Comparison of ENCODE assay signal across 3 cellular contexts in genomic region chr9:26166537-26166936, GRCh38.
TF ChIP-seq lines count a peak whose summit lies in the region.

No MANE protein-coding gene starts in this region.

TF ChIP-seq in A549, 52 proteins besides CTCF, POLR2A, EP300 and RAD21:
- TF ChIP-seq, protein P1, sequence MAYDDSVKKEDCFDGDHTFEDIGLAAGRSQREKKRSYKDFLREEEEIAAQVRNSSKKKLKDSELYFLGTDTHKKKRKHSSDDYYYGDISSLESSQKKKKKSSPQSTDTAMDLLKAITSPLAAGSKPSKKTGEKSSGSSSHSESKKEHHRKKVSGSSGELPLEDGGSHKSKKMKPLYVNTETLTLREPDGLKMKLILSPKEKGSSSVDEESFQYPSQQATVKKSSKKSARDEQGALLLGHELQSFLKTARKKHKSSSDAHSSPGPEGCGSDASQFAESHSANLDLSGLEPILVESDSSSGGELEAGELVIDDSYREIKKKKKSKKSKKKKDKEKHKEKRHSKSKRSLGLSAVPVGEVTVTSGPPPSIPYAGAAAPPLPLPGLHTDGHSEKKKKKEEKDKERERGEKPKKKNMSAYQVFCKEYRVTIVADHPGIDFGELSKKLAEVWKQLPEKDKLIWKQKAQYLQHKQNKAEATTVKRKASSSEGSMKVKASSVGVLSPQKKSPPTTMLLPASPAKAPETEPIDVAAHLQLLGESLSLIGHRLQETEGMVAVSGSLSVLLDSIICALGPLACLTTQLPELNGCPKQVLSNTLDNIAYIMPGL (CRISPR knock-in tag; IDR thresholded peaks at IDR 0.05; ENCODE audit: borderline replicate concordance): no peak
- TF ChIP-seq MAFK (IDR thresholded peaks at IDR 0.05; ENCODE audit: partially characterized antibody): peak; percentile 95
- no peak for TF ChIP-seq NPAS2 (CRISPR knock-in tag; IDR thresholded peaks at IDR 0.05; ENCODE audit: borderline replicate concordance)
- TF ChIP-seq POLR2AphosphoS2 (conservative IDR thresholded peaks at IDR 0.05; ENCODE audit: low read length): no peak
- TF ChIP-seq GATA3 (IDR thresholded peaks at IDR 0.05; ENCODE audit: borderline replicate concordance): no peak
TF ChIP-seq in A549: peak in this region for 1.

TF ChIP-seq in IMR-90, 13 proteins besides CTCF, POLR2A, EP300 and RAD21 (continued from another document):
- TF ChIP-seq MAFK (IDR thresholded peaks at IDR 0.05; ENCODE audit: low read depth, low read length) (peak; percentile 96), FOS (IDR thresholded peaks at IDR 0.05; ENCODE audit: low read depth, low read length) (no peak), SMC3 (IDR thresholded peaks at IDR 0.05; ENCODE audit: low read depth, low read length) (no peak), MXI1 (IDR thresholded peaks at IDR 0.05; ENCODE audit: borderline replicate concordance, low read depth, low read length) (no peak)

TF ChIP-seq in H1, 55 proteins besides CTCF, POLR2A, EP300 and RAD21:
- TF ChIP-seq MAFK (IDR thresholded peaks at IDR 0.05; ENCODE audit: low read depth, low read length) (peak; percentile 86), HDAC2 (IDR thresholded peaks at IDR 0.05; ENCODE audit: borderline replicate concordance in 1 of 2, low read depth in 2 of 2, low read length in 2 of 2) (no peak), GABPA (IDR thresholded peaks at IDR 0.05; ENCODE audit: borderline replicate concordance, insufficient read depth, low read length) (no peak), SUZ12 (IDR thresholded peaks at IDR 0.05; ENCODE audit: low read length) (no peak)
TF ChIP-seq in H1: peak in this region for 1.
